Comparison of ENCODE assay signal across 27 cellular contexts in genomic region chr4:4759883-4760282, GRCh38.
"Had no signal": no experiment of that assay in that cellular context is flagged by ENCODE, and none has a peak within 500 bp of the region (broad histone marks: within the 10 kb centered on the region; RNA-seq: fewer than 3 reads in every experiment).

No MANE protein-coding gene starts in this region.

- H3K9me3 Mint-ChIP-seq: nephron progenitor cell; stimulated activated effector memory CD8-positive, alpha-beta T cell treated with anti-CD3 and anti-CD28 coated beads, Interleukin-12 subunit alpha, Interleukin-12 subunit beta, amount 100 ng/mL, for 72 hours had no signal

- H3K4me3 ChIP-seq: coronary artery, esophagus muscularis mucosa, heart right ventricle, left lung, ovary, psoas muscle, sigmoid colon, testis, tibial artery, upper lobe of left lung had no signal

- H3K27ac Mint-ChIP-seq: naive thymus-derived CD4-positive, alpha-beta T cell; nephron progenitor cell; stimulated activated effector memory CD8-positive, alpha-beta T cell treated with anti-CD3 and anti-CD28 coated beads, Interleukin-12 subunit alpha, Interleukin-12 subunit beta, amount 100 ng/mL, for 72 hours had no signal

- H3K9me3 ChIP-seq: esophagus muscularis mucosa, heart right ventricle, left lung, ovary, psoas muscle, sigmoid colon, testis, tibial artery, upper lobe of left lung had no signal

- H3K27ac ChIP-seq: coronary artery, esophagus muscularis mucosa, heart right ventricle, left lung, ovary, psoas muscle, sigmoid colon, testis, tibial artery, upper lobe of left lung had no signal

- H3K4me3 Mint-ChIP-seq: naive thymus-derived CD4-positive, alpha-beta T cell; stimulated activated effector memory CD8-positive, alpha-beta T cell treated with anti-CD3 and anti-CD28 coated beads, Interleukin-12 subunit alpha, Interleukin-12 subunit beta, amount 100 ng/mL, for 72 hours had no signal

- H3K27me3 ChIP-seq: ovary, sigmoid colon, testis, tibial artery, upper lobe of left lung had no signal

- H3K36me3 ChIP-seq: esophagus muscularis mucosa, heart right ventricle, left lung, ovary, sigmoid colon, tibial artery, upper lobe of left lung had no signal

- H3K36me3 Mint-ChIP-seq: stimulated activated effector memory CD8-positive, alpha-beta T cell treated with anti-CD3 and anti-CD28 coated beads, Interleukin-12 subunit alpha, Interleukin-12 subunit beta, amount 100 ng/mL, for 72 hours had no signal

- H3K4me1 ChIP-seq: esophagus muscularis mucosa, left lung, psoas muscle, sigmoid colon, testis, tibial artery, upper lobe of left lung had no signal

- DNase-seq: dermis blood vessel endothelial cell; effector memory CD4-positive, alpha-beta T cell; foreskin melanocyte; glutamatergic neuron; heart right ventricle; hippocampal formation; left cardiac atrium; left lung; mesenchymal stem cell; midbrain; naive thymus-derived CD4-positive, alpha-beta T cell; nephron progenitor cell; occipital lobe; ovary; psoas muscle; right cardiac atrium; sigmoid colon; stimulated activated CD4-positive, alpha-beta T cell treated with anti-CD3 and anti-CD28 coated beads, Interleukin-2, amount 100 ng/mL, for 24 hours; stimulated activated CD4-positive, alpha-beta T cell treated with anti-CD3 and anti-CD28 coated beads, Interleukin-4, amount 100 ng/mL, for 24 hours; stimulated activated naive CD4-positive, alpha-beta T cell treated with Interleukin-2 at 50 U/mL for 16 hours; substantia nigra; testis; tibial artery; upper lobe of left lung had no signal

- ATAC-seq: heart right ventricle; left cardiac atrium; left lung; naive thymus-derived CD4-positive, alpha-beta T cell; psoas muscle; right cardiac atrium; stimulated activated effector memory CD8-positive, alpha-beta T cell treated with anti-CD3 and anti-CD28 coated beads, Interleukin-12 subunit alpha, Interleukin-12 subunit beta, amount 100 ng/mL, for 72 hours had no signal
